35 cellular contexts compared by ENCODE assay signal in the genomic region with DNA sequence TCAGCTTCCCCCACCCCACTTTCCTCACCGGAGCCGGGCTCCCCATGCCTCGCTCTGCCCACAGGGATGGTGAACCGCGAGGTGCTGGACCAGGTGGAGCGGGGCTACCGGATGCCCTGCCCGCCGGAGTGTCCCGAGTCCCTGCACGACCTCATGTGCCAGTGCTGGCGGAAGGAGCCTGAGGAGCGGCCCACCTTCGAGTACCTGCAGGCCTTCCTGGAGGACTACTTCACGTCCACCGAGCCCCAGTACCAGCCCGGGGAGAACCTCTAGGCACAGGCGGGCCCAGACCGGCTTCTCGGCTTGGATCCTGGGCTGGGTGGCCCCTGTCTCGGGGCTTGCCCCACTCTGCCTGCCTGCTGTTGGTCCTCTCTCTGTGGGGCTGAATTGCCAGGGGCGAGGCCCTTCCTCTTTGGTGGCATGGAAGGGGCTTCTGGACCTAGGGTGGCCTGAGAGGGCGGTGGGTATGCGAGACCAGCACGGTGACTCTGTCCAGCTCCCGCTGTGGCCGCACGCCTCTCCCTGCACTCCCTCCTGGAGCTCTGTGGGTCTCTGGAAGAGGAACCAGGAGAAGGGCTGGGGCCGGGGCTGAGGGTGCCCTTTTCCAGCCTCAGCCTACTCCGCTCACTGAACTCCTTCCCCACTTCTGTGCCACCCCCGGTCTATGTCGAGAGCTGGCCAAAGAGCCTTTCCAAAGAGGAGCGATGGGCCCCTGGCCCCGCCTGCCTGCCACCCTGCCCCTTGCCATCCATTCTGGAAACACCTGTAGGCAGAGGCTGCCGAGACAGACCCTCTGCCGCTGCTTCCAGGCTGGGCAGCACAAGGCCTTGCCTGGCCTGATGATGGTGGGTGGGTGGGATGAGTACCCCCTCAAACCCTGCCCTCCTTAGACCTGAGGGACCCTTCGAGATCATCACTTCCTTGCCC.
"Had no signal": no experiment of that assay in that cellular context is flagged by ENCODE, and none has a peak within 500 bp of the region (broad histone marks: within the 10 kb centered on the region; RNA-seq: fewer than 3 reads in every experiment).

No MANE protein-coding gene starts in this region.

- H3K9me3 Mint-ChIP-seq: activated CD4-positive, alpha-beta memory T cell treated with anti-CD3 and anti-CD28 coated beads, Interleukin-2, amount 10 ng/mL, durations not matched to agents 7 days and 5 days; activated naive CD4-positive, alpha-beta T cell treated with anti-CD3 and anti-CD28 coated beads, Interleukin-2, amount 10 ng/mL, durations not matched to agents 7 days and 5 days; activated naive CD8-positive, alpha-beta T cell treated with anti-CD3 and anti-CD28 coated beads, Interleukin-2, amount 50 U/mL, for 24 hours; brain; T-cell had no signal

- H3K27ac ChIP-seq: VCaP had no signal

- DNase-seq: activated CD4-positive, alpha-beta memory T cell treated with anti-CD3 and anti-CD28 coated beads, Interleukin-2, amount 10 ng/mL, durations not matched to agents 7 days and 5 days; activated CD4-positive, alpha-beta T cell treated with anti-CD3 and anti-CD28 coated beads for 1 hour; activated CD4-positive, alpha-beta T cell treated with anti-CD3 and anti-CD28 coated beads for 48 hours; activated CD4-positive, CD25-positive, alpha-beta regulatory T cell; activated CD8-positive, alpha-beta memory T cell treated with anti-CD3 and anti-CD28 coated beads for 24 hours; activated CD8-positive, alpha-beta memory T cell treated with anti-CD3 and anti-CD28 coated beads, Interleukin-2, amount 10 ng/mL, durations not matched to agents 7 days and 5 days; activated CD8-positive, alpha-beta memory T cell treated with anti-CD3 and anti-CD28 coated beads, Interleukin-2, amount 50 U/mL, for 48 hours; activated effector memory CD4-positive, alpha-beta T cell treated with Interleukin-2 at 50 U/mL for 16 hours; activated naive CD4-positive, alpha-beta T cell treated with anti-CD3 and anti-CD28 coated beads, Interleukin-2, amount 10 ng/mL, durations not matched to agents 7 days and 5 days; activated naive CD8-positive, alpha-beta T cell treated with anti-CD3 and anti-CD28 coated beads, Interleukin-2, amount 50 U/mL, for 24 hours; activated T-cell treated with anti-CD3 and anti-CD28 coated beads, Interleukin-2, amount 50 U/mL, for 48 hours; anterior cingulate cortex; caudate nucleus; cerebellar nuclear complex; NCI-H1092 treated with DMSO at 0.1 percent for 48 hours; NCI-H1417; NCI-H146; NCI-H187; NCI-H2029 treated with DMSO at 0.1 percent for 48 hours; NCI-H2171 treated with DMSO at 0.1 percent for 48 hours; NCI-H2227 treated with DMSO at 0.1 percent for 48 hours; NCI-H446 treated with DMSO at 0.1 percent for 48 hours; NCI-H524; NCI-H69; NCI-H82; SIG-M5; T-cell; T-helper 17 cell; T-helper 9 cell had no signal

- H3K4me3 Mint-ChIP-seq: activated CD4-positive, alpha-beta memory T cell treated with anti-CD3 and anti-CD28 coated beads, Interleukin-2, amount 10 ng/mL, durations not matched to agents 7 days and 5 days; activated CD8-positive, alpha-beta memory T cell treated with anti-CD3 and anti-CD28 coated beads, Interleukin-2, amount 10 ng/mL, durations not matched to agents 7 days and 5 days; activated naive CD4-positive, alpha-beta T cell treated with anti-CD3 and anti-CD28 coated beads, Interleukin-2, amount 10 ng/mL, durations not matched to agents 7 days and 5 days; activated naive CD8-positive, alpha-beta T cell; activated naive CD8-positive, alpha-beta T cell treated with anti-CD3 and anti-CD28 coated beads, Interleukin-2, amount 50 U/mL, for 24 hours; brain; T-cell; T-helper 17 cell had no signal

- ATAC-seq: activated CD8-positive, alpha-beta memory T cell treated with anti-CD3 and anti-CD28 coated beads, Interleukin-2, amount 10 ng/mL, durations not matched to agents 7 days and 5 days; activated naive CD8-positive, alpha-beta T cell treated with anti-CD3 and anti-CD28 coated beads, Interleukin-2, amount 50 U/mL, for 24 hours; Panc1; Right ventricle myocardium inferior; SK-N-SH treated with all-trans-retinoic acid at 6 μM for 48 hours; T-cell; T-helper 17 cell had no signal

- H3K36me3 Mint-ChIP-seq: activated CD8-positive, alpha-beta memory T cell treated with anti-CD3 and anti-CD28 coated beads, Interleukin-2, amount 10 ng/mL, durations not matched to agents 7 days and 5 days; activated naive CD4-positive, alpha-beta T cell treated with anti-CD3 and anti-CD28 coated beads, Interleukin-2, amount 10 ng/mL, durations not matched to agents 7 days and 5 days; activated naive CD8-positive, alpha-beta T cell; T-cell had no signal

- H3K27ac Mint-ChIP-seq: activated CD4-positive, alpha-beta memory T cell treated with anti-CD3 and anti-CD28 coated beads, Interleukin-2, amount 10 ng/mL, durations not matched to agents 7 days and 5 days; activated CD8-positive, alpha-beta memory T cell treated with anti-CD3 and anti-CD28 coated beads, Interleukin-2, amount 10 ng/mL, durations not matched to agents 7 days and 5 days; activated naive CD4-positive, alpha-beta T cell treated with anti-CD3 and anti-CD28 coated beads, Interleukin-2, amount 10 ng/mL, durations not matched to agents 7 days and 5 days; activated naive CD8-positive, alpha-beta T cell; activated naive CD8-positive, alpha-beta T cell treated with anti-CD3 and anti-CD28 coated beads, Interleukin-2, amount 50 U/mL, for 24 hours; T-cell; T-helper 17 cell had no signal

- H3K4me1 Mint-ChIP-seq: brain had no signal

- H3K27me3 Mint-ChIP-seq: brain had no signal
